8 cellular contexts compared by ENCODE assay signal in the genomic region with DNA sequence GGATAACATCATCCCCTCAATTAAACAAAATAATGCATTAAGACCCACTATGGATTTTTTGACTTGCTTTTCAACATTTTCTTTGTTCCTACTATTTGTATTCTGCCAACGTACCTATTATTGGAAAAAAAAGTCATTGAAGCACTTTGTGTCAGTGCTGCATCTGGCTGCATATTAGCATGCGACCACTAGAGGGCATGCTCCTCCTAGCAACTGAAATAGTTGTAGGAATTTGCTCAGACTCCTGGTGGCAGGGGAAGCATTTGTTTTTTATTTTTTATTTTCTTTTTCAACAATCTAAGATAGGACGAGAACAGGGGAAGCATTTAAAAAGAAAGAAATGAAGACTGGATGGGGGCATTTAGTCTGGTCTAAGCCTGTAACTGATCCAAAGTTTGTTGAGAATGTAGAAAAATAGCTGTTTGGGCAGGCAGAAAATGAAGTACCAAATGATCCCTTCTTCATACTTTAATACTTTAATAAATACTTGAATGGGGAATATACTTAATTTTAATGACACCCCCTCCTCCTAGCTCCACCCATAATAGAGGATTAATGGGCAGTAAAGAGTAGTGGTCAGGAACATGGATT. TPM values are rescaled to one million over a fixed set of nuclear protein-coding genes. Genes with fewer than 3 reads are reported as not detected.
DNase-seq lines count a peak whose midpoint lies in the region; ATAC-seq, FAIRE-seq and TF ChIP-seq lines count a peak whose summit lies in the region.

No MANE protein-coding gene starts in this region.

- H3K9me3 ChIP-seq in GM12878 (replicated peaks; ENCODE audit: control insufficient read depth, insufficient read depth, low read length): no peaks in the 10 kb centered on the region
- no peaks in the 10 kb centered on the region for H3K9me3 ChIP-seq in skeletal muscle satellite cell (replicated peaks; ENCODE audit: low read length)

- FAIRE-seq in GM12892 (lab: Jason Lieb, UNC): peak; percentile 88
- peak; percentile 96 for FAIRE-seq in TTC549 (lab: Jason Lieb, UNC)
- peak; percentile 91 for FAIRE-seq in GM12878 (lab: Jason Lieb, UNC)

- H3K4me2 ChIP-seq in GM12878 (ENCODE audit: control insufficient read depth, insufficient read depth) (no peak overlapping the region), skeletal muscle satellite cell (ENCODE audit: low read length) (peak overlapping the region; percentile 42)

- WGBS in GM12878 (ENCODE audit: insufficient coverage, insufficient replicate concordance, low lambda C conversion rate, missing lambda C conversion rate): 0% methylated on average over 3 of the region's 3 CpGs

- H3K79me2 ChIP-seq in GM12878 (ENCODE audit: control insufficient read depth, insufficient read depth, low read length): no peaks in the 10 kb centered on the region

- H3K36me3 ChIP-seq in GM12878 (ENCODE audit: control insufficient read depth in 2 of 2, insufficient read depth in 2 of 2, low read length in 1 of 2): 0 out of 4 replicates have a peak, but pooled peaks cover 0 to 3% of the 10 kb centered on the region in 2 experiments
- H3K36me3 ChIP-seq in skeletal muscle satellite cell (ENCODE audit: insufficient read depth, low read length): no peaks in the 10 kb centered on the region

- in situ Hi-C loops in GM12878 (cut with MboI): loop anchor here (5.0 to 25.0 kb wide), 2 partner anchors 128 to 278 kb away; no protein-coding TSS in a partner anchor

- TF ChIP-seq POLR2A in GM12892 (IDR thresholded peaks at IDR 0.05; ENCODE audit: low read depth, low read length) (no peak), GM12878 (IDR thresholded peaks at IDR 0.05; ENCODE audit: low read depth, low read length) (no peak)

- H3K9ac ChIP-seq in GM12878 (ENCODE audit: control insufficient read depth, insufficient read depth, low read length) (no peak overlapping the region), skeletal muscle satellite cell (ENCODE audit: low read depth, low read length) (peak overlapping the region; percentile 47)

- TF ChIP-seq CTCF in GM12878 (IDR thresholded peaks at IDR 0.05 in 2 of 3, conservative IDR thresholded peaks at IDR 0.05 in 1 of 3; ENCODE audit: control insufficient read depth in 2 of 3, extremely low read depth in 1 of 3, insufficient read depth in 1 of 3, low read depth in 3 of 3, low read length in 3 of 3): peak; percentile 86 to 98 (median 90)

- peak; percentile 99 for TF ChIP-seq RAD21 in GM12878 (IDR thresholded peaks at IDR 0.05; ENCODE audit: insufficient read depth, low read depth, low read length)

- DNase-seq in A172 (ENCODE audit: low spot score): peak; percentile 45
- peak; percentile 23 for DNase-seq in GM12892 (ENCODE audit: insufficient read length)
- DNase-seq in NCI-H1694 (lab: John Stamatoyannopoulos, UW): peak; percentile 87
- DNase-seq in GM12878 (ENCODE audit: low read depth, low spot score): peak; percentile 31
- peak; percentile 28 for DNase-seq in iPS DF 19.7 (ENCODE audit: low read depth, low spot score)

- POLR2A ChIA-PET in GM12878 (lab: Charles Lee): no interaction called here

- RAD21 ChIA-PET in GM12878 (lab: Charles Lee; ENCODE audit: unreplicated experiment): interaction anchor here (0.6 to 3.3 kb wide), 6 partner anchors 16 to 135 kb away, joined by 3 to 21 read pairs (median 3); no protein-coding TSS in a partner anchor

- no peaks in the 10 kb centered on the region for H4K20me1 ChIP-seq in GM12878 (ENCODE audit: control insufficient read depth, insufficient read depth)

- CTCF ChIA-PET in GM12878 (lab: Yijun Ruan, JAX): interaction anchor here (0.5 to 5.4 kb wide), 28 partner anchors 8 to 584 kb away, joined by 3 to 61 read pairs (median 4); a partner anchor contains a TSS

- SMC1A ChIA-PET in GM12878 (lab: Charles Lee; ENCODE audit: uncharacterized antibody, unreplicated experiment): interaction anchor here (0.7 to 2.1 kb wide), 6 partner anchors 21 to 123 kb away, joined by 3 to 11 read pairs (median 4); a partner anchor contains a TSS

- no peak overlapping the region for H3K27ac ChIP-seq in GM12878 (ENCODE audit: control insufficient read depth, insufficient read depth)

- no peak for TF ChIP-seq EP300 in GM12878 (IDR thresholded peaks at IDR 0.05; ENCODE audit: borderline replicate concordance in 1 of 2, control insufficient read depth in 1 of 2, low read depth in 2 of 2, low read length in 2 of 2)

- H3K27me3 ChIP-seq in GM12878 (replicated peaks in 1 of 2; ENCODE audit: control insufficient read depth in 2 of 2, insufficient read depth in 2 of 2, low read length in 1 of 2) (no peaks in the 10 kb centered on the region), skeletal muscle satellite cell (ENCODE audit: control insufficient read depth, insufficient read depth, low read length) (no peaks in the 10 kb centered on the region)

- ATAC-seq in GM12878 (peak; percentile 83), HG03095 (IDR thresholded peaks at IDR 0.05; ENCODE audit: unreplicated experiment) (no peak)

- BruUV-seq in GM12878 (replicated peaks; lab: Mats Ljungman, UMichigan): no TSS peak

- H3K4me1 ChIP-seq in GM12878 (ENCODE audit: control insufficient read depth, insufficient read depth, low read length) (no peaks in the 10 kb centered on the region), skeletal muscle satellite cell (ENCODE audit: control insufficient read depth, insufficient read depth, low read length) (no peaks in the 10 kb centered on the region)

- H2AFZ ChIP-seq in GM12878 (ENCODE audit: control insufficient read depth, low read depth, low read length): peak overlapping the region; percentile 79

- H3K4me3 ChIP-seq in GM12878 (no peak overlapping the region), skeletal muscle satellite cell (ENCODE audit: low read length) (no peak overlapping the region)

- intact Hi-C loops in GM12878 (cut with micrococcal nuclease; ENCODE audit: unreplicated experiment): loop anchor here (1.0 kb wide), 1 partner anchor 122 kb away; no protein-coding TSS in a partner anchor

RNA-seq across cellular contexts. Expression of a gene that starts 14.5 kb away (rescaled TPM):
- total RNA-seq in A172 (2014; rRNA removed; shearing (Covaris generic)): 6.4 TPM in 1 of 2 replicates, not detected in the other
- polyA plus RNA-seq in GM12892 (2012; ENCODE audit: missing spikeins): 0.49 TPM
- 0.90 and 1.5 TPM in 2 replicates for total RNA-seq in GM12878 (2013; cell fraction: nucleolus; rRNA removed)
- total RNA-seq in GM12878 (2014; rRNA removed) (0.27 and 0.62 TPM in 2 replicates), GM12878 (2014; rRNA removed; fragmentation: Illumina TruSeq; extraction: Trizol) (0.72 and 0.74 TPM in 2 replicates), GM12878 (2021) (0.58 and 1.5 TPM in 2 replicates)
- 16.3 TPM for polyA plus RNA-seq in GM12878 (2011; ENCODE audit: low read depth)
- polyA plus RNA-seq in GM12878 (2011; rRNA removed) (1.3 and 1.7 TPM in 2 replicates), GM12878 (2014; fragmentation: Illumina TruSeq; extraction: Trizol) (0.44 and 0.88 TPM in 2 replicates), GM12878 (2014; fragmentation: Nextera tagmentation; extraction: Ambion mirVana) (1 to 10 TPM; 1.9 to 2.1 TPM), GM12878 (2014; rRNA removed) (1.0 and 1.2 TPM in 2 replicates), GM12878 (2016; fragmentation: Nextera tagmentation; extraction: Ambion mirVana) (under 1 TPM; 0.84 to 0.91 TPM)
- 0.32 and 0.97 TPM in 2 replicates for polyA plus RNA-seq in GM12878 (2011; cell fraction: cytosol; rRNA removed)
- 2.1 and 2.7 TPM in 2 replicates for polyA plus RNA-seq in GM12878 (2011; cell fraction: nucleus; rRNA removed)
- polyA plus RNA-seq in GM12878 (2012): 4.1 and 4.7 TPM in 2 replicates
- 1.1 TPM in 1 of 2 replicates, not detected in the other for polyA minus RNA-seq in GM12878 (2011; rRNA and poly(A)+ RNA removed)
- polyA minus RNA-seq in GM12878 (2011; cell fraction: cytosol; rRNA and poly(A)+ RNA removed): not detected in 2 replicates
- 0.36 and 0.86 TPM in 2 replicates for polyA minus RNA-seq in GM12878 (2011; cell fraction: nucleus; rRNA and poly(A)+ RNA removed)
- 1.5 TPM in 1 of 2 replicates, not detected in the other for total RNA-seq in skeletal muscle satellite cell (2012; rRNA removed)

RNA-seq across cellular contexts. Expression of a gene that starts 26.8 kb away (rescaled TPM):
- total RNA-seq in A172 (2014; rRNA removed; shearing (Covaris generic)): 18.0 and 20.1 TPM in 2 replicates
- 17.4 TPM for polyA plus RNA-seq in GM12892 (2012; ENCODE audit: missing spikeins)
- 65.5 and 73.7 TPM in 2 replicates for total RNA-seq in GM12878 (2013; cell fraction: nucleolus; rRNA removed)
- total RNA-seq in GM12878 (2014; rRNA removed): 26.9 and 35.6 TPM in 2 replicates
- total RNA-seq in GM12878 (2014; rRNA removed; fragmentation: Illumina TruSeq; extraction: Trizol): 25.6 and 26.9 TPM in 2 replicates
- 18.5 and 18.9 TPM in 2 replicates for total RNA-seq in GM12878 (2021)
- 11.4 TPM for polyA plus RNA-seq in GM12878 (2011; ENCODE audit: low read depth)
- polyA plus RNA-seq in GM12878 (2011; rRNA removed): 25.7 and 34.3 TPM in 2 replicates
- polyA plus RNA-seq in GM12878 (2011; cell fraction: cytosol; rRNA removed): 24.0 and 29.2 TPM in 2 replicates
- polyA plus RNA-seq in GM12878 (2011; cell fraction: nucleus; rRNA removed): 31.9 and 33.0 TPM in 2 replicates
- 13.6 and 14.3 TPM in 2 replicates for polyA plus RNA-seq in GM12878 (2012)
- polyA plus RNA-seq in GM12878 (2014; fragmentation: Illumina TruSeq; extraction: Trizol): 20.1 and 22.8 TPM in 2 replicates
- polyA plus RNA-seq in GM12878 (2014; fragmentation: Nextera tagmentation; extraction: Ambion mirVana): 10 to 100 TPM; 16.7 to 22.3 TPM
- polyA plus RNA-seq in GM12878 (2014; rRNA removed): 22.9 and 23.4 TPM in 2 replicates
- 10 to 100 TPM; 22.2 to 24.3 TPM for polyA plus RNA-seq in GM12878 (2016; fragmentation: Nextera tagmentation; extraction: Ambion mirVana)
- 25.3 and 36.3 TPM in 2 replicates for polyA minus RNA-seq in GM12878 (2011; rRNA and poly(A)+ RNA removed)
- 8.4 and 12.5 TPM in 2 replicates for polyA minus RNA-seq in GM12878 (2011; cell fraction: cytosol; rRNA and poly(A)+ RNA removed)
- 18.1 and 24.0 TPM in 2 replicates for polyA minus RNA-seq in GM12878 (2011; cell fraction: nucleus; rRNA and poly(A)+ RNA removed)
- 33.5 and 45.2 TPM in 2 replicates for total RNA-seq in skeletal muscle satellite cell (2012; rRNA removed)

RNA-seq across cellular contexts. Expression of a gene that starts 42.7 kb away (rescaled TPM):
- 0.10 and 0.12 TPM in 2 replicates for total RNA-seq in A172 (2014; rRNA removed; shearing (Covaris generic))
- polyA plus RNA-seq in GM12892 (2012; ENCODE audit: missing spikeins): not detected
- not detected in 2 replicates for total RNA-seq in GM12878 (2013; cell fraction: nucleolus; rRNA removed)
- not detected in 2 replicates for total RNA-seq in GM12878 (2014; rRNA removed)
- not detected in 2 replicates for total RNA-seq in GM12878 (2014; rRNA removed; fragmentation: Illumina TruSeq; extraction: Trizol)
- 0.10 and 0.19 TPM in 2 replicates for total RNA-seq in GM12878 (2021)
- polyA plus RNA-seq in GM12878 (2011; ENCODE audit: low read depth): not detected
- polyA plus RNA-seq in GM12878 (2011; rRNA removed): not detected in 2 replicates
- polyA plus RNA-seq in GM12878 (2011; cell fraction: cytosol; rRNA removed): not detected in 2 replicates
- polyA plus RNA-seq in GM12878 (2011; cell fraction: nucleus; rRNA removed): not detected in 2 replicates
- 0.08 TPM in 1 of 2 replicates, not detected in the other for polyA plus RNA-seq in GM12878 (2012)
- 0.10 TPM in 1 of 2 replicates, not detected in the other for polyA plus RNA-seq in GM12878 (2014; fragmentation: Illumina TruSeq; extraction: Trizol)
- under 1 TPM in 1 of 2 experiments, not detected in 1; 0.19 TPM for polyA plus RNA-seq in GM12878 (2014; fragmentation: Nextera tagmentation; extraction: Ambion mirVana)
- 0.10 and 0.42 TPM in 2 replicates for polyA plus RNA-seq in GM12878 (2014; rRNA removed)
- polyA plus RNA-seq in GM12878 (2016; fragmentation: Nextera tagmentation; extraction: Ambion mirVana): under 1 TPM in 1 of 2 experiments, not detected in 1; 0.08 TPM
- polyA minus RNA-seq in GM12878 (2011; rRNA and poly(A)+ RNA removed): not detected in 2 replicates
- not detected in 2 replicates for polyA minus RNA-seq in GM12878 (2011; cell fraction: cytosol; rRNA and poly(A)+ RNA removed)
- polyA minus RNA-seq in GM12878 (2011; cell fraction: nucleus; rRNA and poly(A)+ RNA removed): not detected in 2 replicates
- under 0.01 and 0.25 TPM in 2 replicates for total RNA-seq in skeletal muscle satellite cell (2012; rRNA removed)

RNA-seq across cellular contexts. Expression of a gene that starts 47.9 kb away (rescaled TPM):
- not detected in 2 replicates for total RNA-seq in A172 (2014; rRNA removed; shearing (Covaris generic))
- not detected for polyA plus RNA-seq in GM12892 (2012; ENCODE audit: missing spikeins)
- 0.17 TPM in 1 of 2 replicates, not detected in the other for total RNA-seq in GM12878 (2013; cell fraction: nucleolus; rRNA removed)
- total RNA-seq in GM12878 (2014; rRNA removed) (not detected in 2 replicates), GM12878 (2014; rRNA removed; fragmentation: Illumina TruSeq; extraction: Trizol) (not detected in 2 replicates), GM12878 (2021) (not detected in 2 replicates)
- polyA plus RNA-seq in GM12878 (2011; ENCODE audit: low read depth): not detected
- polyA plus RNA-seq in GM12878 (2011; rRNA removed) (not detected in 2 replicates), GM12878 (2014; fragmentation: Illumina TruSeq; extraction: Trizol) (not detected in 2 replicates), GM12878 (2014; fragmentation: Nextera tagmentation; extraction: Ambion mirVana) (under 1 TPM in 1 of 2 experiments, not detected in 1; 0.04 TPM), GM12878 (2014; rRNA removed) (not detected in 2 replicates), GM12878 (2016; fragmentation: Nextera tagmentation; extraction: Ambion mirVana) (not detected)
- polyA plus RNA-seq in GM12878 (2011; cell fraction: cytosol; rRNA removed): not detected in 2 replicates
- not detected in 2 replicates for polyA plus RNA-seq in GM12878 (2011; cell fraction: nucleus; rRNA removed)
- polyA plus RNA-seq in GM12878 (2012): not detected in 2 replicates
- polyA minus RNA-seq in GM12878 (2011; rRNA and poly(A)+ RNA removed): not detected in 2 replicates
- polyA minus RNA-seq in GM12878 (2011; cell fraction: cytosol; rRNA and poly(A)+ RNA removed): not detected in 2 replicates
- not detected in 2 replicates for polyA minus RNA-seq in GM12878 (2011; cell fraction: nucleus; rRNA and poly(A)+ RNA removed)
- not detected in 2 replicates for total RNA-seq in skeletal muscle satellite cell (2012; rRNA removed)

Comparison
In these comparisons a context has a peak if more than half of its experiments do, and no peak if none do; other contexts are left out.
1. DNase-seq: peak in every context shown above with its lines; median percentile 87 in NCI-H1694; 45 in A172; 31 in GM12878; 28 in iPS DF 19.7; 23 in GM12892.